In the genomic region with DNA sequence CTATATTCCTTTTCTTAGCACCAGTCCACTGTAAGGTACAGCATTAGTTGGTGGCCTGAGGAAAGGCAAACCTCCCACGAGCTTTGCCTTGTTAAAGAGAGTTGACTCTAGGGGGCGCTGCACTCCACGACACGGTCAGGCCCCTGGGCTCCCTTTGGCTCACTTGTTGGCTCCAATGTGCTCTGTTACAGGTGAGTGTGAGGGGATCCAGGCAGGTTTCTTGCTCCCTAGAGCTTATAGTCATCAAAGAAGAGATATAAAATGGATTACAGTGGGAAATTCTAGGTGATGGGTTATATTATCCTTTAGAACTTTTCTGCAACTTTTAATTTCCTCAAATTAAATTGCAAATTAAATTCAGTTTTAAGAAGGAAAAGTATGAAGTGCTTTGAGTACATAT, we compare ENCODE assay signal across 8 cellular contexts. TPM values are rescaled to one million over a fixed set of nuclear protein-coding genes. Genes with fewer than 3 reads are reported as not detected.
A peak's percentile ranks its signal among the peaks of the same experiment; 100 is the strongest.
DNase-seq lines count a peak whose midpoint lies in the region; ATAC-seq and TF ChIP-seq lines count a peak whose summit lies in the region.

No MANE protein-coding gene starts in this region.

- peaks cover 13% of the 10 kb centered on the region for H3F3A ChIP-seq in neural progenitor cell (ENCODE audit: low read depth)

- H3K9ac ChIP-seq in neural progenitor cell = no peak overlapping the region

- H4K20me1 ChIP-seq in neural progenitor cell (ENCODE audit: low read depth) = peaks cover 3% of the 10 kb centered on the region

- H3K4me2 ChIP-seq in neural progenitor cell = no peak overlapping the region

- H3K27ac ChIP-seq in Peyer's patch (no peak overlapping the region), neural progenitor cell (no peak overlapping the region)

- no peak for TF ChIP-seq POLR2A in Peyer's patch (IDR thresholded peaks at IDR 0.05)

- no peak overlapping the region for H3K27ac Mint-ChIP-seq in activated T-cell treated with anti-CD3 and anti-CD28 coated beads, Interleukin-2, amount 50 U/mL, for 72 hours
- H3K27ac Mint-ChIP-seq in neural progenitor cell = peak overlapping the region; percentile 37

- H2AFZ ChIP-seq in neural progenitor cell (replicated peaks) = no peak overlapping the region

- no peaks in the 10 kb centered on the region for H3K9me3 Mint-ChIP-seq in activated T-cell treated with anti-CD3 and anti-CD28 coated beads, Interleukin-2, amount 50 U/mL, for 72 hours
- H3K9me3 Mint-ChIP-seq in neural progenitor cell = no peaks in the 10 kb centered on the region

- peaks cover 5% of the 10 kb centered on the region for H3K79me2 ChIP-seq in neural progenitor cell (ENCODE audit: low read depth)

- peak; percentile 17 to 25 for ATAC-seq in activated T-cell treated with anti-CD3 and anti-CD28 coated beads, Interleukin-2, amount 50 U/mL, for 72 hours (replicated peaks in 1 of 2)
- no peak for ATAC-seq in GM21526 (IDR thresholded peaks at IDR 0.05; ENCODE audit: low FRiP score, unreplicated experiment)

- H3K9me3 ChIP-seq in Peyer's patch (no peaks in the 10 kb centered on the region), neural progenitor cell (ENCODE audit: low read depth) (no peaks in the 10 kb centered on the region)

- DNase-seq in GF-D8 (lab: John Stamatoyannopoulos, UW) (peak; percentile 32), Peyer's patch (peak; percentile 81 to 94 (median 88)), fibroblast of pulmonary artery (ENCODE audit: low read depth) (peak; percentile 80), neural progenitor cell (ENCODE audit: low spot score) (peak; percentile 94), stromal cell of bone marrow (ENCODE audit: low read depth) (peak; percentile 29)
- peak; percentile 87 to 88 for DNase-seq in activated T-cell treated with anti-CD3 and anti-CD28 coated beads, Interleukin-2, amount 50 U/mL, for 72 hours

- H3K27me3 Mint-ChIP-seq in activated T-cell treated with anti-CD3 and anti-CD28 coated beads, Interleukin-2, amount 50 U/mL, for 72 hours (ENCODE audit: low read depth) = no peaks in the 10 kb centered on the region
- peaks cover 3% of the 10 kb centered on the region for H3K27me3 Mint-ChIP-seq in neural progenitor cell (ENCODE audit: insufficient read depth, low read depth)

- H3K4me3 Mint-ChIP-seq in activated T-cell treated with anti-CD3 and anti-CD28 coated beads, Interleukin-2, amount 50 U/mL, for 72 hours = no peak overlapping the region
- peak overlapping the region; percentile 41 for H3K4me3 Mint-ChIP-seq in neural progenitor cell

- H3K36me3 ChIP-seq in Peyer's patch = no peaks in the 10 kb centered on the region
- H3K36me3 ChIP-seq in neural progenitor cell = no peaks in the 10 kb centered on the region

- H3K4me1 ChIP-seq in Peyer's patch (peaks cover 0 to 5% (median under 1%) of the 10 kb centered on the region in 4 donors), neural progenitor cell (no peaks in the 10 kb centered on the region)

- H3K27me3 ChIP-seq in Peyer's patch (no peaks in the 10 kb centered on the region), neural progenitor cell (no peaks in the 10 kb centered on the region)

- peak; percentile 82 for TF ChIP-seq CTCF in LNCAP (IDR thresholded peaks at IDR 0.05)
- TF ChIP-seq CTCF in Peyer's patch (IDR thresholded peaks at IDR 0.05) = peak; percentile 63 to 87 (median 84)
- peak; percentile 82 for TF ChIP-seq CTCF in fibroblast of pulmonary artery (IDR thresholded peaks at IDR 0.05; ENCODE audit: low read length, missing control alignments)
- TF ChIP-seq CTCF in neural progenitor cell (IDR thresholded peaks at IDR 0.05) = peak; percentile 96

- peaks cover 8% of the 10 kb centered on the region for H3K4me1 Mint-ChIP-seq in activated T-cell treated with anti-CD3 and anti-CD28 coated beads, Interleukin-2, amount 50 U/mL, for 72 hours (ENCODE audit: low read depth)
- H3K4me1 Mint-ChIP-seq in neural progenitor cell = peaks cover 7% of the 10 kb centered on the region

- peaks cover 0 to 1% of the 10 kb centered on the region in 2 donors for H3K36me3 Mint-ChIP-seq in activated T-cell treated with anti-CD3 and anti-CD28 coated beads, Interleukin-2, amount 50 U/mL, for 72 hours (ENCODE audit: insufficient read depth in 2 of 2)
- H3K36me3 Mint-ChIP-seq in neural progenitor cell = no peaks in the 10 kb centered on the region

- H3K4me3 ChIP-seq in Peyer's patch (no peak overlapping the region), fibroblast of pulmonary artery (replicated peaks; ENCODE audit: low read depth, low read length) (no peak overlapping the region), neural progenitor cell (no peak overlapping the region)

RNA-seq across cellular contexts. Expression of a gene that starts 3.7 kb away (rescaled TPM):
- total RNA-seq in Peyer's patch (not detected), neural progenitor cell (ENCODE audit: low replicate concordance) (not detected in 2 replicates)
- not detected for total RNA-seq in activated T-cell treated with anti-CD3 and anti-CD28 coated beads, Interleukin-2, amount 50 U/mL, for 72 hours

RNA-seq across cellular contexts. Expression of a gene that starts 4.3 kb away (rescaled TPM):
- total RNA-seq in Peyer's patch (100 to 1,000 TPM in 3 of 4 donors, 10 to 100 TPM in 1; 63.5 to 304 (median 264) TPM), neural progenitor cell (ENCODE audit: low replicate concordance) (19.2 and 27.0 TPM in 2 replicates)
- total RNA-seq in activated T-cell treated with anti-CD3 and anti-CD28 coated beads, Interleukin-2, amount 50 U/mL, for 72 hours = 10 to 100 TPM; 12.8 TPM

Comparison
In these comparisons a context has a peak if more than half of its experiments do, and no peak if none do; other contexts are left out.
1. DNase-seq: peak in every context shown above with its lines; median percentile 94 in neural progenitor cell; 88 in Peyer's patch; 88 in activated T-cell treated with anti-CD3 and anti-CD28 coated beads, Interleukin-2, amount 50 U/mL, for 72 hours; 80 in fibroblast of pulmonary artery; 32 in GF-D8; 29 in stromal cell of bone marrow.